8 cellular contexts compared by ENCODE assay signal in genomic region chr20:18466574-18466893, GRCh38. TPM values are rescaled to one million over a fixed set of nuclear protein-coding genes. Genes with fewer than 3 reads are reported as not detected.
DNase-seq lines count a peak whose midpoint lies in the region; ATAC-seq and TF ChIP-seq lines count a peak whose summit lies in the region.

No MANE protein-coding gene starts in this region.

- H3K4me3 ChIP-seq in GM06990 (replicated peaks; ENCODE audit: low read depth, low read length) (peak overlapping the region; percentile 93), H7 (ENCODE audit: insufficient read depth, low read depth, low read length) (peak overlapping the region; percentile 76), PC-3 (ENCODE audit: low read length) (peak overlapping the region; percentile 90), esophagus (ENCODE audit: low read depth in 1 of 2, low read length in 2 of 2) (peak overlapping the region; percentile 88 to 97), neuronal stem cell (ENCODE audit: low read length in 2 of 2) (peak overlapping the region; percentile 86 to 89)

- no peak for DNase-seq in GM06990 (ENCODE audit: extremely low read depth, insufficient read length)
- DNase-seq in H7 = no peak
- DNase-seq in PC-3 = no peak
- no peak for DNase-seq in neuronal stem cell (ENCODE audit: low spot score)
- no peak for DNase-seq in activated gamma-delta T cell treated with Interleukin-2 at 50 U/mL for 16 hours
- DNase-seq in dermis blood vessel endothelial cell = no peak

- H3K27ac ChIP-seq in PC-3 (ENCODE audit: low read length) (no peak overlapping the region), esophagus (ENCODE audit: low read depth in 2 of 2, low read length in 1 of 2) (peak overlapping the region; percentile 25 to 92), neuronal stem cell (replicated peaks; ENCODE audit: low read length) (peak overlapping the region; percentile 18)

- no TSS peak for BruUV-seq in PC-3 (replicated peaks; lab: Mats Ljungman, UMichigan)

- H3K9ac ChIP-seq in PC-3 (ENCODE audit: low read length) = peak overlapping the region; percentile 90
- H3K9ac ChIP-seq in neuronal stem cell (ENCODE audit: low read depth, low read length, poor library complexity) = peak overlapping the region; percentile 24

- POLR2A ChIA-PET in PC-3 (lab: Charles Lee; ENCODE audit: unreplicated experiment) = interaction anchor here (0.6 to 1.9 kb wide), 3 partner anchors 15 to 41 kb away, joined by 5 to 13 read pairs (median 9); partner anchors contain the start of genes RBBP9 and SEC23B

- no peak overlapping the region for H3K14ac ChIP-seq in neuronal stem cell (ENCODE audit: low read length)

- TF ChIP-seq CTCF in GM06990 (IDR thresholded peaks at IDR 0.05; ENCODE audit: insufficient read depth, low read length, poor library complexity, severe bottlenecking) (no peak), PC-3 (conservative IDR thresholded peaks at IDR 0.05; ENCODE audit: low read depth, low read length) (no peak)

- H3K79me1 ChIP-seq in neuronal stem cell (ENCODE audit: low read depth, low read length) = peaks cover 6% of the 10 kb centered on the region

- 0 out of 2 replicates have a peak, but pooled peaks cover 5% of the 10 kb centered on the region for H4K20me1 ChIP-seq in PC-3 (ENCODE audit: low read length)

- H4K8ac ChIP-seq in neuronal stem cell (ENCODE audit: low read depth, low read length) = no peak overlapping the region

- no peak overlapping the region for H3K4ac ChIP-seq in neuronal stem cell (ENCODE audit: low read length)

- H3K4me2 ChIP-seq in PC-3 (ENCODE audit: low read length) (peak overlapping the region; percentile 92), neuronal stem cell (ENCODE audit: insufficient read depth, low read length, poor library complexity, severe bottlenecking) (peak overlapping the region; percentile 62)

- H2AFZ ChIP-seq in PC-3 (ENCODE audit: low read length) (peak overlapping the region; percentile 96), neuronal stem cell (ENCODE audit: low read length) (peak overlapping the region; percentile 94)

- H2AK5ac ChIP-seq in neuronal stem cell (ENCODE audit: low read depth, low read length) = no peak overlapping the region

- H3K27me3 ChIP-seq in GM06990 (replicated peaks; ENCODE audit: control insufficient read depth, insufficient read depth, low read length) = no peaks in the 10 kb centered on the region
- H3K27me3 ChIP-seq in H7 (ENCODE audit: control insufficient read depth, insufficient read depth, low read length) = no peaks in the 10 kb centered on the region
- no peaks in the 10 kb centered on the region for H3K27me3 ChIP-seq in PC-3 (ENCODE audit: low read length)
- H3K27me3 ChIP-seq in esophagus (ENCODE audit: control insufficient read depth in 1 of 2, insufficient read depth in 2 of 2, low read length in 2 of 2) = no peaks in the 10 kb centered on the region
- no peaks in the 10 kb centered on the region for H3K27me3 ChIP-seq in neuronal stem cell (ENCODE audit: control insufficient read depth in 3 of 3, insufficient read depth in 3 of 3, low read depth in 1 of 3, low read length in 3 of 3)

- no peaks in the 10 kb centered on the region for H3K9me3 ChIP-seq in PC-3 (ENCODE audit: low read length)
- H3K9me3 ChIP-seq in esophagus (ENCODE audit: control insufficient read depth in 2 of 2, insufficient read depth in 1 of 2, low read depth in 1 of 2, low read length in 1 of 2) = no peaks in the 10 kb centered on the region
- H3K9me3 ChIP-seq in neuronal stem cell (replicated peaks in 1 of 2; ENCODE audit: control insufficient read depth in 2 of 2, insufficient read depth in 1 of 2, low read depth in 1 of 2, low read length in 2 of 2) = no peaks in the 10 kb centered on the region

- H3F3A ChIP-seq in PC-3 (ENCODE audit: low read length, unreplicated experiment) = no peaks in the 10 kb centered on the region

- no peak overlapping the region for H2BK15ac ChIP-seq in neuronal stem cell (ENCODE audit: low read length)

- H3K9me2 ChIP-seq in PC-3 (replicated peaks; ENCODE audit: low read length) = no peaks in the 10 kb centered on the region

- intact Hi-C loops in PC-3 (cut with micrococcal nuclease) = loop anchor here (5.0 kb wide), 2 partner anchors 76 to 121 kb away; partner anchors contain the start of gene DTD1

- no peak overlapping the region for H3K18ac ChIP-seq in neuronal stem cell (ENCODE audit: low read length)

- no peak overlapping the region for H2BK12ac ChIP-seq in neuronal stem cell (ENCODE audit: low read length)

- 0% methylated on average over 15 of the region's 15 CpGs for WGBS in esophagus, 2 donors
- WGBS in neuronal stem cell (ENCODE audit: extremely low coverage in 2 of 2, insufficient read length in 2 of 2, insufficient replicate concordance in 1 of 2), 2 donors = no CpG with 5 or more reads among the region's 15 CpGs

- no peak overlapping the region for H2BK120ac ChIP-seq in neuronal stem cell (ENCODE audit: low read depth, low read length)

- H3K4me1 ChIP-seq in PC-3 (ENCODE audit: insufficient read depth, low read length) (peaks cover 16% of the 10 kb centered on the region), esophagus (ENCODE audit: control insufficient read depth in 2 of 2, insufficient read depth in 2 of 2, low read length in 1 of 2) (peaks cover 0 to 2% of the 10 kb centered on the region in 2 donors), neuronal stem cell (ENCODE audit: control insufficient read depth in 2 of 2, insufficient read depth in 1 of 2, low read depth in 1 of 2, low read length in 2 of 2) (peaks cover 0 to 4% of the 10 kb centered on the region in 2 donors)

- no peak overlapping the region for H3K23ac ChIP-seq in neuronal stem cell (ENCODE audit: low read depth, low read length, poor library complexity)

- peaks cover 5% of the 10 kb centered on the region for H3K36me3 ChIP-seq in GM06990 (ENCODE audit: control insufficient read depth, insufficient read depth, low read length)
- no peaks in the 10 kb centered on the region for H3K36me3 ChIP-seq in H7 (replicated peaks; ENCODE audit: control insufficient read depth, insufficient read depth, low read length)
- peaks cover 11% of the 10 kb centered on the region; the same call in 1 of the 2 replicates for H3K36me3 ChIP-seq in PC-3 (ENCODE audit: low read depth, low read length)
- H3K36me3 ChIP-seq in esophagus (ENCODE audit: control insufficient read depth in 2 of 2, insufficient read depth in 2 of 2, low read length in 1 of 2) = peaks cover 0 to 4% of the 10 kb centered on the region in 2 donors
- H3K36me3 ChIP-seq in neuronal stem cell (replicated peaks in 1 of 2; ENCODE audit: control insufficient read depth in 2 of 2, insufficient read depth in 2 of 2, low read length in 2 of 2) = peaks cover 4 to 28% of the 10 kb centered on the region in 2 donors

- CTCF ChIA-PET in PC-3 (lab: Charles Lee) = interaction anchor here (0.7 kb wide), 1 partner anchor 30 kb away, joined by 3 read pairs; no protein-coding TSS in a partner anchor

- no peak overlapping the region for H2BK5ac ChIP-seq in neuronal stem cell (ENCODE audit: low read length)

- H3K79me2 ChIP-seq in PC-3 (ENCODE audit: low read length) = peaks cover 44% of the 10 kb centered on the region

- H4K91ac ChIP-seq in neuronal stem cell (ENCODE audit: low read depth, low read length, poor library complexity) = no peak overlapping the region

- ATAC-seq in PC-3 (peak; percentile 76), GM19467 (IDR thresholded peaks at IDR 0.05; ENCODE audit: unreplicated experiment) (no peak)

RNA-seq across cellular contexts. Expression of gene DZANK1, which starts 0.3 kb away (rescaled TPM):
- total RNA-seq in H7 (2014; rRNA removed; shearing (Covaris generic)) = 1.7 and 2.8 TPM in 2 replicates
- total RNA-seq in PC-3 (2014; rRNA removed) = 2.6 and 3.2 TPM in 2 replicates
- polyA plus RNA-seq in esophagus = 1 to 10 TPM in 1 of 2 donors, under 1 TPM in 1; 0.69 to 1.7 TPM
- polyA plus RNA-seq in neuronal stem cell (2013, experiment 1 of 2) = 5.6 TPM
- 5.5 TPM for polyA plus RNA-seq in neuronal stem cell (2013, experiment 2 of 2)
- total RNA-seq in dermis blood vessel endothelial cell = 0.34 and 0.70 TPM in 2 replicates

RNA-seq across cellular contexts. Expression of gene POLR3F, which starts 0.7 kb away (rescaled TPM):
- 26.4 and 27.0 TPM in 2 replicates for total RNA-seq in H7 (2014; rRNA removed; shearing (Covaris generic))
- total RNA-seq in PC-3 (2014; rRNA removed) = 28.2 and 31.8 TPM in 2 replicates
- 1 to 10 TPM; 5.0 to 5.9 TPM for polyA plus RNA-seq in esophagus
- 11.3 TPM for polyA plus RNA-seq in neuronal stem cell (2013, experiment 1 of 2)
- 11.5 TPM for polyA plus RNA-seq in neuronal stem cell (2013, experiment 2 of 2)
- total RNA-seq in dermis blood vessel endothelial cell = 9.0 and 11.6 TPM in 2 replicates

RNA-seq across cellular contexts. Expression of gene RBBP9, which starts 30.5 kb away (rescaled TPM):
- total RNA-seq in H7 (2014; rRNA removed; shearing (Covaris generic)) = 17.0 and 24.7 TPM in 2 replicates
- total RNA-seq in PC-3 (2014; rRNA removed) (17.7 and 22.8 TPM in 2 replicates), dermis blood vessel endothelial cell (14.5 and 14.7 TPM in 2 replicates)
- polyA plus RNA-seq in esophagus = 1 to 10 TPM; 2.9 to 5.0 TPM
- 15.3 TPM for polyA plus RNA-seq in neuronal stem cell (2013, experiment 1 of 2)
- polyA plus RNA-seq in neuronal stem cell (2013, experiment 2 of 2) = 15.0 TPM

RNA-seq across cellular contexts. Expression of gene SEC23B, which starts 41.2 kb away (rescaled TPM):
- total RNA-seq in H7 (2014; rRNA removed; shearing (Covaris generic)) = 92.0 and 94.0 TPM in 2 replicates
- 82.1 and 89.5 TPM in 2 replicates for total RNA-seq in PC-3 (2014; rRNA removed)
- 10 to 100 TPM in 1 of 2 donors, 1 to 10 TPM in 1; 5.8 to 26.0 TPM for polyA plus RNA-seq in esophagus
- polyA plus RNA-seq in neuronal stem cell (2013, experiment 1 of 2) = 26.9 TPM
- polyA plus RNA-seq in neuronal stem cell (2013, experiment 2 of 2) = 29.5 TPM
- 42.9 and 51.5 TPM in 2 replicates for total RNA-seq in dermis blood vessel endothelial cell
